ENCODE assay signal across 8 cellular contexts in genomic region chr2:199911052-199911876, GRCh38. TPM values are rescaled to one million over a fixed set of nuclear protein-coding genes. Genes with fewer than 3 reads are reported as not detected.
DNase-seq lines count a peak whose midpoint lies in the region; FAIRE-seq and TF ChIP-seq lines count a peak whose summit lies in the region.

Gene C2orf69 (plus strand): TSS chr2:199911293. CDS start chr2:199911439, 146 bp downstream.

- H3K4me3 ChIP-seq in Loucy (ENCODE audit: low read length, poor library complexity, severe bottlenecking), result peak within 1 kb of the TSS; percentile 83
- peak within 1 kb of the TSS; percentile 93 for H3K4me3 ChIP-seq in fibroblast of the aortic adventitia (ENCODE audit: low read depth, low read length)

- peak within 1 kb of the TSS; percentile 90 for H2AFZ ChIP-seq in Loucy (ENCODE audit: low read length)

- H3K27me3 ChIP-seq in Loucy (ENCODE audit: insufficient read depth, low read length, poor library complexity, severe bottlenecking), result no peaks in the 10 kb centered on the region

- H3F3A ChIP-seq in Loucy (ENCODE audit: low read depth), result no peaks in the 10 kb centered on the region

- peak within 1 kb of the TSS; percentile 84 to 98 (median 97) for H3K27ac Mint-ChIP-seq in nephron
- peak within 1 kb of the TSS; percentile 97 for H3K27ac Mint-ChIP-seq in stimulated activated naive CD8-positive, alpha-beta T cell treated with anti-CD3 and anti-CD28 coated beads, Interleukin-15, Interleukin-2, amounts not matched to agents 100 ng/mL and 50 ng/mL, for 24 hours

- H3K9me2 ChIP-seq in Loucy (replicated peaks; ENCODE audit: low read depth, low read length), result no peaks in the 10 kb centered on the region

- no peaks in the 10 kb centered on the region for H3K27me3 Mint-ChIP-seq in nephron (ENCODE audit: low read depth)
- H3K27me3 Mint-ChIP-seq in stimulated activated naive CD8-positive, alpha-beta T cell treated with anti-CD3 and anti-CD28 coated beads, Interleukin-15, Interleukin-2, amounts not matched to agents 100 ng/mL and 50 ng/mL, for 24 hours, result no peaks in the 10 kb centered on the region

- H3K4me3 Mint-ChIP-seq in nephron, result peak within 1 kb of the TSS; percentile 97 to 99 (median 98)
- peak within 1 kb of the TSS; percentile 99 for H3K4me3 Mint-ChIP-seq in stimulated activated naive CD8-positive, alpha-beta T cell treated with anti-CD3 and anti-CD28 coated beads, Interleukin-15, Interleukin-2, amounts not matched to agents 100 ng/mL and 50 ng/mL, for 24 hours

- H3K4me1 ChIP-seq in Loucy (ENCODE audit: insufficient read depth, low read length, poor library complexity, severe bottlenecking), result peaks cover 24% of the 10 kb centered on the region

- H3K4me1 Mint-ChIP-seq in nephron, result peaks cover 30% of the 10 kb centered on the region
- H3K4me1 Mint-ChIP-seq in stimulated activated naive CD8-positive, alpha-beta T cell treated with anti-CD3 and anti-CD28 coated beads, Interleukin-15, Interleukin-2, amounts not matched to agents 100 ng/mL and 50 ng/mL, for 24 hours (ENCODE audit: low read depth), result peaks cover 40% of the 10 kb centered on the region

- peaks cover 53% of the 10 kb centered on the region for H3K79me2 ChIP-seq in Loucy (ENCODE audit: insufficient read depth, low read length)

- peak; percentile 98 for DNase-seq in EL
- DNase-seq in H54 (ENCODE audit: insufficient read length, low spot score), result peak; percentile 70
- DNase-seq in SHP77 (lab: John Stamatoyannopoulos, UW), result peak; percentile 97
- peak; percentile 88 for DNase-seq in activated effector memory CD4-positive, alpha-beta T cell treated with Interleukin-2 at 50 U/mL for 16 hours
- DNase-seq in fibroblast of the aortic adventitia (ENCODE audit: low read depth), result peak; percentile 96

- peaks cover 5% of the 10 kb centered on the region for H3K9me3 Mint-ChIP-seq in nephron
- H3K9me3 Mint-ChIP-seq in stimulated activated naive CD8-positive, alpha-beta T cell treated with anti-CD3 and anti-CD28 coated beads, Interleukin-15, Interleukin-2, amounts not matched to agents 100 ng/mL and 50 ng/mL, for 24 hours, result no peaks in the 10 kb centered on the region

- peaks cover 6% of the 10 kb centered on the region; the same call in 1 of the 2 replicates for H3K36me3 ChIP-seq in Loucy (ENCODE audit: insufficient read depth, low read length)

- H4K20me1 ChIP-seq in Loucy (ENCODE audit: insufficient read depth, low read length, poor library complexity, severe bottlenecking), result peaks cover 38% of the 10 kb centered on the region

- FAIRE-seq in H54 (lab: Jason Lieb, UNC), result peak; percentile 93

- H3K9me3 ChIP-seq in Loucy (ENCODE audit: insufficient read depth, low read depth, low read length), result no peaks in the 10 kb centered on the region

- H3K36me3 Mint-ChIP-seq in nephron (ENCODE audit: low read depth), result peaks cover 18% of the 10 kb centered on the region
- H3K36me3 Mint-ChIP-seq in stimulated activated naive CD8-positive, alpha-beta T cell treated with anti-CD3 and anti-CD28 coated beads, Interleukin-15, Interleukin-2, amounts not matched to agents 100 ng/mL and 50 ng/mL, for 24 hours (ENCODE audit: low read depth), result peaks cover 27% of the 10 kb centered on the region

- peak; percentile 76 for TF ChIP-seq POLR2A in H54 (IDR thresholded peaks at IDR 0.05; ENCODE audit: low read depth, low read length)

- TF ChIP-seq CTCF in Loucy (conservative IDR thresholded peaks at IDR 0.05; ENCODE audit: low read length), result no peak
- no peak for TF ChIP-seq CTCF in fibroblast of the aortic adventitia (IDR thresholded peaks at IDR 0.05; ENCODE audit: insufficient read depth, low read length)
- no peak for TF ChIP-seq CTCF in nephron (IDR thresholded peaks at IDR 0.05; ENCODE audit: unreplicated experiment in 3 of 3)

- peak within 1 kb of the TSS; percentile 87 for H3K9ac ChIP-seq in Loucy (ENCODE audit: low read depth, low read length, poor library complexity, severe bottlenecking)

- peak within 1 kb of the TSS; percentile 81 for H3K4me2 ChIP-seq in Loucy (ENCODE audit: low read depth, low read length, poor library complexity, severe bottlenecking)

RNA-seq across cellular contexts. Expression of gene C2orf69, which starts in this region (rescaled TPM):
- 6.7 and 22.2 TPM in 2 replicates for total RNA-seq in fibroblast of the aortic adventitia (ENCODE audit: low replicate concordance)

Comparison
In these comparisons a context has a peak if more than half of its experiments do, and no peak if none do; other contexts are left out.
1. Peak in every context shown above with its lines: DNase-seq and H3K4me3 ChIP-seq.